Comparison of ENCODE assay signal across 1 cellular context in the genomic region with DNA sequence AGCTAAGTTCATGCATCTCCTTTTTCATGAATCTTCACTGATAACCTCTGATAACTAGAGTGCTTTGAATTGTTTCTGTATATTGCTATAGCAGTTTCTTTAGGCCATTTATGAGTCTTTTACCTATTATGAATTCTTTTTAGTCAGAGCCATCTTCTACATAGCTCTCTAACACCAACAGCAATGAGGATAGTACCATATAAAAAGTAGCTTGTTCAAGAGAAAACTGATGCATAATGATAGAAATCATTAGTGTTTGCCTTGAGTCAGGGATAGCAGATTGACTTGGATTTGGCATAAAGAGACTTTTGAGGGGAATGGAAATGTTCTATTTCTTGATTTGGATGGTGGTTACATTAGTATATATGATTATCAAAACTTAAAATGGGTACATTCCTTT.
TF ChIP-seq lines count a peak whose summit lies in the region.

No MANE protein-coding gene starts in this region.

TF ChIP-seq in WTC11, 78 proteins besides CTCF, POLR2A, EP300 and RAD21:
- no peak for TF ChIP-seq IRF1 (CRISPR knock-in tag; IDR thresholded peaks at IDR 0.05)
- TF ChIP-seq SMAD4 (CRISPR knock-in tag; IDR thresholded peaks at IDR 0.05), result no peak
- TF ChIP-seq NR3C1 (CRISPR knock-in tag; conservative IDR thresholded peaks at IDR 0.05; ENCODE audit: low read depth), result no peak
- TF ChIP-seq ZBTB21 (CRISPR knock-in tag; IDR thresholded peaks at IDR 0.05; ENCODE audit: borderline replicate concordance), result no peak
- TF ChIP-seq, protein P1, sequence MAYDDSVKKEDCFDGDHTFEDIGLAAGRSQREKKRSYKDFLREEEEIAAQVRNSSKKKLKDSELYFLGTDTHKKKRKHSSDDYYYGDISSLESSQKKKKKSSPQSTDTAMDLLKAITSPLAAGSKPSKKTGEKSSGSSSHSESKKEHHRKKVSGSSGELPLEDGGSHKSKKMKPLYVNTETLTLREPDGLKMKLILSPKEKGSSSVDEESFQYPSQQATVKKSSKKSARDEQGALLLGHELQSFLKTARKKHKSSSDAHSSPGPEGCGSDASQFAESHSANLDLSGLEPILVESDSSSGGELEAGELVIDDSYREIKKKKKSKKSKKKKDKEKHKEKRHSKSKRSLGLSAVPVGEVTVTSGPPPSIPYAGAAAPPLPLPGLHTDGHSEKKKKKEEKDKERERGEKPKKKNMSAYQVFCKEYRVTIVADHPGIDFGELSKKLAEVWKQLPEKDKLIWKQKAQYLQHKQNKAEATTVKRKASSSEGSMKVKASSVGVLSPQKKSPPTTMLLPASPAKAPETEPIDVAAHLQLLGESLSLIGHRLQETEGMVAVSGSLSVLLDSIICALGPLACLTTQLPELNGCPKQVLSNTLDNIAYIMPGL (CRISPR knock-in tag; IDR thresholded peaks at IDR 0.05), result no peak
- TF ChIP-seq ZNF671 (CRISPR knock-in tag; IDR thresholded peaks at IDR 0.05), result no peak
- TF ChIP-seq, protein P2, sequence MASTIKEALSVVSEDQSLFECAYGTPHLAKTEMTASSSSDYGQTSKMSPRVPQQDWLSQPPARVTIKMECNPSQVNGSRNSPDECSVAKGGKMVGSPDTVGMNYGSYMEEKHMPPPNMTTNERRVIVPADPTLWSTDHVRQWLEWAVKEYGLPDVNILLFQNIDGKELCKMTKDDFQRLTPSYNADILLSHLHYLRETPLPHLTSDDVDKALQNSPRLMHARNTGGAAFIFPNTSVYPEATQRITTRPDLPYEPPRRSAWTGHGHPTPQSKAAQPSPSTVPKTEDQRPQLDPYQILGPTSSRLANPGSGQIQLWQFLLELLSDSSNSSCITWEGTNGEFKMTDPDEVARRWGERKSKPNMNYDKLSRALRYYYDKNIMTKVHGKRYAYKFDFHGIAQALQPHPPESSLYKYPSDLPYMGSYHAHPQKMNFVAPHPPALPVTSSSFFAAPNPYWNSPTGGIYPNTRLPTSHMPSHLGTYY (CRISPR knock-in tag; IDR thresholded peaks at IDR 0.05), result no peak
- TF ChIP-seq GRHL2 (CRISPR knock-in tag; IDR thresholded peaks at IDR 0.05; ENCODE audit: insufficient replicate concordance, severe bottlenecking), result no peak
- TF ChIP-seq MAX (CRISPR knock-in tag; IDR thresholded peaks at IDR 0.05), result no peak
